Comparison of ENCODE assay signal across 10 cellular contexts in genomic region chr7:113015038-113015645, GRCh38.
DNase-seq lines count a peak whose midpoint lies in the region; ATAC-seq and TF ChIP-seq lines count a peak whose summit lies in the region.
"Had no signal": no experiment of that assay in that cellular context is flagged by ENCODE, and none has a peak within 500 bp of the region (broad histone marks: within the 10 kb centered on the region; RNA-seq: fewer than 3 reads in every experiment).

No MANE protein-coding gene starts in this region.

- ATAC-seq in HG03457 (IDR thresholded peaks at IDR 0.05; ENCODE audit: unreplicated experiment) (no peak), GM19324 (IDR thresholded peaks at IDR 0.05; ENCODE audit: low FRiP score, unreplicated experiment) (no peak)

- H3K9me3 ChIP-seq in OCI-LY1 (ENCODE audit: low read length) (no peaks in the 10 kb centered on the region), esophagus muscularis mucosa (peaks cover 0 to 6% (median 0%) of the 10 kb centered on the region in 4 donors), smooth muscle cell (replicated peaks; ENCODE audit: low read depth) (peaks cover 3% of the 10 kb centered on the region)

- H3K27me3 ChIP-seq in OCI-LY1 (ENCODE audit: insufficient read depth, low read length) (no peaks in the 10 kb centered on the region), esophagus muscularis mucosa (no peaks in the 10 kb centered on the region), smooth muscle cell (ENCODE audit: low read depth) (no peaks in the 10 kb centered on the region)

- intact Hi-C loops in esophagus muscularis mucosa (cut with DNase I) = no loop called here

- H3K4me3 Mint-ChIP-seq in activated naive CD4-positive, alpha-beta T cell treated with anti-CD3 and anti-CD28 coated beads, Interleukin-2, amount 10 ng/mL, durations not matched to agents 7 days and 5 days = no peak overlapping the region
- H3K4me3 Mint-ChIP-seq: activated naive CD8-positive, alpha-beta T cell had no signal

- H3K27ac ChIP-seq in OCI-LY1 (ENCODE audit: low read depth, low read length, poor library complexity, severe bottlenecking) (no peak overlapping the region), esophagus muscularis mucosa (replicated peaks in 1 of 4) (no peak overlapping the region), smooth muscle cell (ENCODE audit: low read depth) (no peak overlapping the region)

- H3K36me3 ChIP-seq in OCI-LY1 (ENCODE audit: insufficient read depth, low read length) = no peaks in the 10 kb centered on the region
- no peaks in the 10 kb centered on the region for H3K36me3 ChIP-seq in esophagus muscularis mucosa
- no peaks in the 10 kb centered on the region for H3K36me3 ChIP-seq in smooth muscle cell (ENCODE audit: low read depth)

- DNase-seq in NCI-H345 (lab: John Stamatoyannopoulos, UW) (peak; percentile 3), NCI-H345 treated with DMSO at 0.1 percent for 48 hours (lab: John Stamatoyannopoulos, UW; ENCODE audit: unreplicated experiment) (no peak), esophagus muscularis mucosa (ENCODE audit: extremely low spot score) (no peak), smooth muscle cell (lab: John Stamatoyannopoulos, UW; ENCODE audit: unreplicated experiment) (no peak)
- no peak for DNase-seq in activated naive CD4-positive, alpha-beta T cell treated with anti-CD3 and anti-CD28 coated beads, Interleukin-2, amount 10 ng/mL, durations not matched to agents 7 days and 5 days
- DNase-seq: stimulated activated CD4-positive, alpha-beta T cell treated with anti-CD3 and anti-CD28 coated beads, Interleukin-12 subunit alpha, Interleukin-12 subunit beta, amount 100 ng/mL, for 4 hours had no signal

- no peaks in the 10 kb centered on the region for H3F3A ChIP-seq in OCI-LY1 (ENCODE audit: insufficient read depth, low read length)
- no peaks in the 10 kb centered on the region for H3F3A ChIP-seq in smooth muscle cell (ENCODE audit: low read depth)

- TF ChIP-seq EP300 in esophagus muscularis mucosa (IDR thresholded peaks at IDR 0.05) = no peak

- H3K9me2 ChIP-seq in OCI-LY1 (ENCODE audit: low read depth, low read length) = no peaks in the 10 kb centered on the region; the same call in 1 of the 2 replicates

- H3K27me3 Mint-ChIP-seq in activated naive CD4-positive, alpha-beta T cell treated with anti-CD3 and anti-CD28 coated beads, Interleukin-2, amount 10 ng/mL, durations not matched to agents 7 days and 5 days = no peaks in the 10 kb centered on the region

- TF ChIP-seq CTCF in OCI-LY1 (IDR thresholded peaks at IDR 0.05; ENCODE audit: low read length) = peak; percentile 54; the same call in 1 of the 2 replicates
- peak; percentile 24 to 38 (median 36) for TF ChIP-seq CTCF in esophagus muscularis mucosa (IDR thresholded peaks at IDR 0.05)
- TF ChIP-seq CTCF in smooth muscle cell (IDR thresholded peaks at IDR 0.05; ENCODE audit: borderline replicate concordance, insufficient read depth, poor library complexity, severe bottlenecking) = peak; percentile 72

- H3K4me1 ChIP-seq in OCI-LY1 (ENCODE audit: insufficient read depth, low read length, severe bottlenecking) (no peaks in the 10 kb centered on the region), esophagus muscularis mucosa (no peaks in the 10 kb centered on the region), smooth muscle cell (ENCODE audit: low read depth) (no peaks in the 10 kb centered on the region)

- H3K27ac Mint-ChIP-seq in activated naive CD4-positive, alpha-beta T cell treated with anti-CD3 and anti-CD28 coated beads, Interleukin-2, amount 10 ng/mL, durations not matched to agents 7 days and 5 days = no peak overlapping the region
- H3K27ac Mint-ChIP-seq: activated naive CD8-positive, alpha-beta T cell had no signal

- no peaks in the 10 kb centered on the region for H3K4me1 Mint-ChIP-seq in activated naive CD4-positive, alpha-beta T cell treated with anti-CD3 and anti-CD28 coated beads, Interleukin-2, amount 10 ng/mL, durations not matched to agents 7 days and 5 days

- H2AFZ ChIP-seq in OCI-LY1 (ENCODE audit: low read length) (no peak overlapping the region), smooth muscle cell (ENCODE audit: low read depth) (peak overlapping the region; percentile 6)

- no peaks in the 10 kb centered on the region for H3K9me3 Mint-ChIP-seq in activated naive CD4-positive, alpha-beta T cell treated with anti-CD3 and anti-CD28 coated beads, Interleukin-2, amount 10 ng/mL, durations not matched to agents 7 days and 5 days

- H3K9ac ChIP-seq in OCI-LY1 (ENCODE audit: low read length) (no peak overlapping the region), smooth muscle cell (ENCODE audit: low read depth) (no peak overlapping the region)

- CTCF ChIA-PET in activated naive CD4-positive, alpha-beta T cell treated with anti-CD3 and anti-CD28 coated beads, Interleukin-2, amount 10 ng/mL, durations not matched to agents 7 days and 5 days (lab: Charles Lee) = no interaction called here

- no peak for TF ChIP-seq POLR2A in esophagus muscularis mucosa (IDR thresholded peaks at IDR 0.05; ENCODE audit: low read depth)

- H3K4me2 ChIP-seq in OCI-LY1 (ENCODE audit: low read length) (no peak overlapping the region), smooth muscle cell (no peak overlapping the region)

- no peaks in the 10 kb centered on the region for H3K36me3 Mint-ChIP-seq in activated naive CD4-positive, alpha-beta T cell treated with anti-CD3 and anti-CD28 coated beads, Interleukin-2, amount 10 ng/mL, durations not matched to agents 7 days and 5 days

- H3K4me3 ChIP-seq in OCI-LY1 (ENCODE audit: low read depth, low read length, poor library complexity, severe bottlenecking) (no peak overlapping the region), esophagus muscularis mucosa (no peak overlapping the region), smooth muscle cell (no peak overlapping the region)

- H3K79me2 ChIP-seq in OCI-LY1 (ENCODE audit: insufficient read depth, low read length) = no peaks in the 10 kb centered on the region
- no peaks in the 10 kb centered on the region for H3K79me2 ChIP-seq in smooth muscle cell (ENCODE audit: low read depth)

- 53% methylated on average over 2 of the region's 2 CpGs for WGBS in esophagus muscularis mucosa
- WGBS in smooth muscle cell (ENCODE audit: low lambda C conversion rate) = 89% methylated on average over 2 of the region's 2 CpGs

- H4K20me1 ChIP-seq in OCI-LY1 (ENCODE audit: insufficient read depth, low read length) (no peaks in the 10 kb centered on the region), smooth muscle cell (ENCODE audit: low read depth) (no peaks in the 10 kb centered on the region)
